ENCODE assay signal across 8 cellular contexts in the genomic region with DNA sequence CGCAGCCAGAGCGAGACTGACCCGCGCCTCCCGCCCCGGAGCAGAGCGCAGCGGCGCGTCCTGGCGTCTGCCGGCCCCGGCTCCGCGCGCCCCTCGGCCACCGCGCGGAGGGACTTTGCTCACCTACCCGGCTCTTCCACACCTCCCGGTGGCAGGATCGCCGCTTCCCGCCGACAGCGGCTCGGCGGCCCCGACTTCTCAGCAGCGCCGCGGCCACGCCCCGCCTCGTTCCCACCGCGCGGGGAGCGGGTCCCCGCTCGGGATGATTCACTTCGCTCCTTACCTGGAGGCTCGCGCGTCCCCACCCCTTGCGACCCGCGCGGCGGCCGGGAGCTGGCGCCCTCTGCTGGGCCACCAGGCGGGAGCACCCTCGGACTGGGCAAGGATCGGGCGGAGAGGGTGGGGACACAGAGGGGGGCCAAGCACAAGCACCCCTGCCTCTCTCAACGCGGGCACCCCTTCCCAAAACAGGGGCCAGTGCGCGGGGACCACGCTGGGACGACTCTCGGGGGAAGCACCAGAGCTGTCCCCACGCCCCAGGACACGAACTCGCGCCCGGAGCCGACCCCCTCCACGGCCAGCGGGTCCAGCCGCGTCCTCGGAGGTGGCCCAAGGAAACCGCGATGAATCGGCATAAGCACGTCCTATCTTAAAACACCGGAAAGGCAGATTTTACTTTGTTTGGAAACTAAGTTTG.
A peak's percentile ranks its signal among the peaks of the same experiment; 100 is the strongest.
DNase-seq lines count a peak whose midpoint lies in the region; ATAC-seq and TF ChIP-seq lines count a peak whose summit lies in the region.

No MANE protein-coding gene starts in this region.

- 0% methylated on average over 1 of the region's 80 CpGs for WGBS in right lobe of liver (ENCODE audit: insufficient coverage, low coverage, low lambda C conversion rate, missing lambda C conversion rate)

- intact Hi-C loops in right lobe of liver (cut with DNase I): no loop called here

- ATAC-seq in GM18511 (IDR thresholded peaks at IDR 0.05; ENCODE audit: unreplicated experiment): peak; percentile 88
- ATAC-seq in HG03025 (IDR thresholded peaks at IDR 0.05; ENCODE audit: low FRiP score, unreplicated experiment): peak; percentile 81
- ATAC-seq in right lobe of liver: peak; percentile 85 to 92 (median 90)

- H3K27me3 ChIP-seq in right lobe of liver: no peaks in the 10 kb centered on the region

- DNase-seq in 8988T (peak; percentile 98), NCI-H2196 (lab: John Stamatoyannopoulos, UW; ENCODE audit: unreplicated experiment) (peak; percentile 48), coronary artery (ENCODE audit: low spot score) (peak; percentile 96), right lobe of liver (peak; percentile 91 to 93 (median 93))
- DNase-seq in activated CD4-positive, alpha-beta T cell treated with anti-CD3 and anti-CD28 coated beads for 4 hours: peak; percentile 84 to 86
- peak; percentile 85 to 87 for DNase-seq in stimulated activated CD4-positive, alpha-beta T cell treated with anti-CD3 and anti-CD28 coated beads, Interleukin-4, amount 100 ng/mL, for 4 hours

- H3K4me3 ChIP-seq in coronary artery: peak overlapping the region; percentile 86
- H3K4me3 ChIP-seq in right lobe of liver: peak overlapping the region; percentile 79 to 88 (median 86)

- TF ChIP-seq CTCF in coronary artery (IDR thresholded peaks at IDR 0.05): peak; percentile 86
- TF ChIP-seq CTCF in right lobe of liver (IDR thresholded peaks at IDR 0.05): peak; percentile 90 to 95 (median 92)

- no peaks in the 10 kb centered on the region for H3K9me3 ChIP-seq in right lobe of liver

- H3K36me3 ChIP-seq in right lobe of liver: no peaks in the 10 kb centered on the region

- TF ChIP-seq POLR2A in right lobe of liver (IDR thresholded peaks at IDR 0.05): peak; percentile 66

- peak overlapping the region; percentile 96 to 97 for H3K27ac ChIP-seq in coronary artery
- H3K27ac ChIP-seq in right lobe of liver: peak overlapping the region; percentile 91 to 97 (median 91)

- peaks cover 0 to 10% (median 4%) of the 10 kb centered on the region in 4 donors for H3K4me1 ChIP-seq in right lobe of liver

Comparison
In these comparisons a context has a peak if more than half of its experiments do, and no peak if none do; other contexts are left out.
1. Peak in every context shown above with its lines: DNase-seq, ATAC-seq, H3K4me3 ChIP-seq and H3K27ac ChIP-seq.
2. DNase-seq: peak in every context shown above with its lines; median percentile 98 in 8988T; 96 in coronary artery; 93 in right lobe of liver; 86 in stimulated activated CD4-positive, alpha-beta T cell treated with anti-CD3 and anti-CD28 coated beads, Interleukin-4, amount 100 ng/mL, for 4 hours; 85 in activated CD4-positive, alpha-beta T cell treated with anti-CD3 and anti-CD28 coated beads for 4 hours; 48 in NCI-H2196.